Comparison of ENCODE assay signal across 1 cellular context in the genomic region with DNA sequence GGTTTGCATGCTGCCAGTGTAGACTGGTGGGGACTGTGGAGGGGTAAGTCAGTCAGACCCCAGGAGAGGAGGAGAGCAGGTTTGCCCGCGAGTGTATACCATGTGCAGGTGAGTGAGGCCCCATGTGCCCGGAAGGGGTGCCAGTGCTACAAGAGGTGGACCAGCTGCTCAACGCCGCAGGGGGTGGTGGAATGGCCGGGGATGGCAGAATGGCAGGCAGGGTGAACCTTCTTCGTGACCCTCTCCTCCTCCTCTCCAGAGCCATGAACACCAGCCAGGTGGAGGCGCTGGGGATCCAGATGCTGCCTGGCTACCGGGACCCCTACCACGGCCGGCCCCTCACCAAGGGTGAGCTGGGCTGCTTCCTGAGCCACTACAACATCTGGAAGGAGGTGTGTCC.
TF ChIP-seq lines count a peak whose summit lies in the region.

No MANE protein-coding gene starts in this region.

TF ChIP-seq in H1, 55 proteins besides CTCF, POLR2A, EP300 and RAD21:
- TF ChIP-seq, protein P1, sequence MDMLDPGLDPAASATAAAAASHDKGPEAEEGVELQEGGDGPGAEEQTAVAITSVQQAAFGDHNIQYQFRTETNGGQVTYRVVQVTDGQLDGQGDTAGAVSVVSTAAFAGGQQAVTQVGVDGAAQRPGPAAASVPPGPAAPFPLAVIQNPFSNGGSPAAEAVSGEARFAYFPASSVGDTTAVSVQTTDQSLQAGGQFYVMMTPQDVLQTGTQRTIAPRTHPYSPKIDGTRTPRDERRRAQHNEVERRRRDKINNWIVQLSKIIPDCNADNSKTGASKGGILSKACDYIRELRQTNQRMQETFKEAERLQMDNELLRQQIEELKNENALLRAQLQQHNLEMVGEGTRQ (IDR thresholded peaks at IDR 0.05; ENCODE audit: low read length) = no peak
- TF ChIP-seq SP4 (IDR thresholded peaks at IDR 0.05; ENCODE audit: low read length) (no peak), BRCA1 (IDR thresholded peaks at IDR 0.05; ENCODE audit: low read depth, low read length) (no peak), CBX5 (IDR thresholded peaks at IDR 0.05; ENCODE audit: low read depth, low read length) (no peak), CEBPB (IDR thresholded peaks at IDR 0.05; ENCODE audit: low read depth, low read length) (no peak), YY1 (IDR thresholded peaks at IDR 0.05; ENCODE audit: low read depth, low read length) (no peak), CBX8 (IDR thresholded peaks at IDR 0.05; ENCODE audit: borderline replicate concordance, low read depth, low read length) (no peak), SP2 (IDR thresholded peaks at IDR 0.05; ENCODE audit: low read length) (no peak), GTF2F1 (IDR thresholded peaks at IDR 0.05; ENCODE audit: borderline replicate concordance, low read depth, low read length) (no peak), NRF1 (IDR thresholded peaks at IDR 0.05; ENCODE audit: low read depth, low read length) (no peak), CTBP2 (IDR thresholded peaks at IDR 0.05; ENCODE audit: borderline replicate concordance, insufficient read depth, insufficient read length, low read length) (no peak), POLR2AphosphoS5 (IDR thresholded peaks at IDR 0.05; ENCODE audit: low read depth, low read length) (no peak), CHD7 (IDR thresholded peaks at IDR 0.05; ENCODE audit: insufficient replicate concordance, low read length) (no peak)
TF ChIP-seq in H1: peak in this region for 0.
